13 cellular contexts compared by ENCODE assay signal in the genomic region with DNA sequence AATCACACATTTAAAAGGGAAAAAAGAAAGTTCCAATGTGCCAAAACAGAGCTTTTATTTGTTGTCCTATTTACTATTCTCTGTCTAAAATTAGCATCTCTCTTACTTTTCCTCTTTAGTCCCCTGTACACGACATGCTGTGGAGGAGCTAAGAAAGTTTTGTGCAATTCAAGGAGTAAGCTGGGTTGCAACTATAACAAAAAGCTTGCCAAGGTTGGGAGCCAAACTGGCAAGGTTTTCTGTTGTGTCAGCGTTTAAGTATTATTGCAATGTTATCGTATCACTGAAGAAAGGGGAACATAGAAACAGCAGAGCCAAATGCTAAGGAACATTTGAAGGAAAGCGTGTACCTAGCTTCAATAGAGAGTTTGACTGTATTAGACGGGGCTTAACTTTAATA.
DNase-seq lines count a peak whose midpoint lies in the region; ATAC-seq and TF ChIP-seq lines count a peak whose summit lies in the region.
"Had no signal": no experiment of that assay in that cellular context is flagged by ENCODE, and none has a peak within 500 bp of the region (broad histone marks: within the 10 kb centered on the region; RNA-seq: fewer than 3 reads in every experiment).

No MANE protein-coding gene starts in this region.

- H3K4me1 ChIP-seq in OCI-LY1 (ENCODE audit: insufficient read depth, low read length, severe bottlenecking) (peaks cover 22% of the 10 kb centered on the region), osteoblast (ENCODE audit: insufficient read depth, low read length) (peaks cover 19% of the 10 kb centered on the region)

- H3K4me3 ChIP-seq in OCI-LY1 (ENCODE audit: low read depth, low read length, poor library complexity, severe bottlenecking) (no peak overlapping the region), foreskin fibroblast (ENCODE audit: low read depth in 1 of 2, low read length in 2 of 2) (no peak overlapping the region), osteoblast (ENCODE audit: insufficient read depth, low read length) (no peak overlapping the region)
- H3K4me3 ChIP-seq: ascending aorta had no signal

- H2AFZ ChIP-seq in OCI-LY1 (ENCODE audit: low read length) (no peak overlapping the region), osteoblast (ENCODE audit: low read length) (no peak overlapping the region)

- H3K9ac ChIP-seq in OCI-LY1 (ENCODE audit: low read length) = no peak overlapping the region
- H3K9ac ChIP-seq: KMS-11 had no signal

- H3K4me3 Mint-ChIP-seq in activated naive CD8-positive, alpha-beta T cell treated with anti-CD3 and anti-CD28 coated beads, Interleukin-2, amount 50 U/mL, for 24 hours = no peak overlapping the region
- H3K4me3 Mint-ChIP-seq: HFFc6 had no signal

- no peaks in the 10 kb centered on the region for H3K9me2 ChIP-seq in OCI-LY1 (ENCODE audit: low read depth, low read length)

- H3K27ac ChIP-seq in OCI-LY1 (ENCODE audit: low read depth, low read length, poor library complexity, severe bottlenecking) (no peak overlapping the region), osteoblast (ENCODE audit: low read depth, low read length) (no peak overlapping the region)
- H3K27ac ChIP-seq: ascending aorta, KMS-11 had no signal

- TF ChIP-seq CTCF in OCI-LY1 (IDR thresholded peaks at IDR 0.05; ENCODE audit: low read length) = no peak
- no peak for TF ChIP-seq CTCF in foreskin fibroblast (IDR thresholded peaks at IDR 0.05; ENCODE audit: low read depth, low read length)
- no peak for TF ChIP-seq CTCF in osteoblast (IDR thresholded peaks at IDR 0.05; ENCODE audit: extremely low read depth, low read depth, low read length)
- TF ChIP-seq CTCF in GM13977 (IDR thresholded peaks at IDR 0.05; ENCODE audit: extremely low read depth, insufficient read depth, missing control alignments) = no peak

- no peaks in the 10 kb centered on the region for H3K36me3 ChIP-seq in OCI-LY1 (ENCODE audit: insufficient read depth, low read length)
- no peaks in the 10 kb centered on the region for H3K36me3 ChIP-seq in osteoblast (ENCODE audit: insufficient read depth, low read length)
- H3K36me3 ChIP-seq: ascending aorta had no signal

- H4K20me1 ChIP-seq in OCI-LY1 (ENCODE audit: insufficient read depth, low read length) = no peaks in the 10 kb centered on the region
- no peaks in the 10 kb centered on the region for H4K20me1 ChIP-seq in osteoblast (ENCODE audit: insufficient read depth, low read length)

- peaks cover 6% of the 10 kb centered on the region for H3K9me3 Mint-ChIP-seq in activated naive CD8-positive, alpha-beta T cell treated with anti-CD3 and anti-CD28 coated beads, Interleukin-2, amount 50 U/mL, for 24 hours
- H3K9me3 Mint-ChIP-seq: HFFc6 had no signal

- no peak for ATAC-seq in activated naive CD8-positive, alpha-beta T cell treated with anti-CD3 and anti-CD28 coated beads, Interleukin-2, amount 50 U/mL, for 24 hours
- no peak for ATAC-seq in HG03095 (IDR thresholded peaks at IDR 0.05; ENCODE audit: unreplicated experiment)

- no peaks in the 10 kb centered on the region for H3K36me3 Mint-ChIP-seq in activated naive CD8-positive, alpha-beta T cell treated with anti-CD3 and anti-CD28 coated beads, Interleukin-2, amount 50 U/mL, for 24 hours (ENCODE audit: low read depth)

- H3K9me3 ChIP-seq in OCI-LY1 (ENCODE audit: low read length) (no peaks in the 10 kb centered on the region), osteoblast (ENCODE audit: low read depth, low read length) (no peaks in the 10 kb centered on the region)
- H3K9me3 ChIP-seq: ascending aorta had no signal

- peaks cover 7% of the 10 kb centered on the region for H3K4me1 Mint-ChIP-seq in activated naive CD8-positive, alpha-beta T cell treated with anti-CD3 and anti-CD28 coated beads, Interleukin-2, amount 50 U/mL, for 24 hours

- no peaks in the 10 kb centered on the region for H3K79me2 ChIP-seq in OCI-LY1 (ENCODE audit: insufficient read depth, low read length)
- no peaks in the 10 kb centered on the region for H3K79me2 ChIP-seq in osteoblast (ENCODE audit: insufficient read depth, low read length)

- H3K27me3 Mint-ChIP-seq in activated naive CD8-positive, alpha-beta T cell treated with anti-CD3 and anti-CD28 coated beads, Interleukin-2, amount 50 U/mL, for 24 hours = no peaks in the 10 kb centered on the region

- in situ Hi-C loops in GM13977 (cut with MboI; ENCODE audit: low pct_unique_long_range_greater_than_20kb, low sequenced_read_pairs, unreplicated experiment) = no loop called here

- H3F3A ChIP-seq in OCI-LY1 (ENCODE audit: insufficient read depth, low read length) = no peaks in the 10 kb centered on the region

- H3K4me2 ChIP-seq in OCI-LY1 (ENCODE audit: low read length) (0 out of 2 replicates have a peak overlapping the region, but pooled peaks have one; percentile 7), osteoblast (ENCODE audit: insufficient read depth, low read length) (peak overlapping the region; percentile 38)
- H3K4me2 ChIP-seq: KMS-11 had no signal

- DNase-seq in AG08395 (ENCODE audit: low spot score) (peak; percentile 15), foreskin fibroblast (peak; percentile 20 to 60), osteoblast (ENCODE audit: insufficient read length, low spot score, missing footprints) (peak; percentile 34), GM13977 (ENCODE audit: low spot score) (no peak), hepatic stellate cell (ENCODE audit: low spot score) (no peak)
- no peak for DNase-seq in activated naive CD8-positive, alpha-beta T cell treated with anti-CD3 and anti-CD28 coated beads, Interleukin-2, amount 50 U/mL, for 24 hours
- DNase-seq: activated T-cell treated with anti-CD3 and anti-CD28 coated beads, Interleukin-2, amount 50 U/mL, for 48 hours; DMS79; HFFc6 had no signal

- no peak overlapping the region for H3K27ac Mint-ChIP-seq in activated naive CD8-positive, alpha-beta T cell treated with anti-CD3 and anti-CD28 coated beads, Interleukin-2, amount 50 U/mL, for 24 hours
- H3K27ac Mint-ChIP-seq: HFFc6 had no signal

- H3K27me3 ChIP-seq in OCI-LY1 (ENCODE audit: insufficient read depth, low read length) (no peaks in the 10 kb centered on the region), osteoblast (ENCODE audit: insufficient read depth, low read length) (no peaks in the 10 kb centered on the region)
- H3K27me3 ChIP-seq: ascending aorta had no signal

Comparison
In these comparisons a context has a peak if more than half of its experiments do, and no peak if none do; other contexts are left out.
1. DNase-seq: peak in AG08395 (single experiment), foreskin fibroblast (2 of 2) and osteoblast (single experiment); none in activated naive CD8-positive, alpha-beta T cell treated with anti-CD3 and anti-CD28 coated beads, Interleukin-2, amount 50 U/mL, for 24 hours (single experiment), GM13977 (single experiment) and hepatic stellate cell (single experiment).